In genomic region chr2:233830111-233830760, GRCh38 we compare ENCODE assay signal across 25 cellular contexts. TPM values are rescaled to one million over a fixed set of nuclear protein-coding genes. Genes with fewer than 3 reads are reported as not detected.
DNase-seq lines count a peak whose midpoint lies in the region; ATAC-seq and TF ChIP-seq lines count a peak whose summit lies in the region.
"Had no signal": no experiment of that assay in that cellular context is flagged by ENCODE, and none has a peak within 500 bp of the region (broad histone marks: within the 10 kb centered on the region; RNA-seq: fewer than 3 reads in every experiment).

No MANE protein-coding gene starts in this region.

- no peak overlapping the region for H2BK5ac ChIP-seq in trophoblast cell (ENCODE audit: low read depth, low read length, poor library complexity)

- H3K18ac ChIP-seq in trophoblast cell (ENCODE audit: low read length) = no peak overlapping the region

- no peak for ATAC-seq in activated CD8-positive, alpha-beta memory T cell treated with anti-CD3 and anti-CD28 coated beads, Interleukin-2, amount 10 ng/mL, durations not matched to agents 7 days and 5 days
- ATAC-seq in sciatic nerve = no peak
- ATAC-seq: activated CD4-positive, alpha-beta T cell treated with anti-CD3 and anti-CD28 coated beads for 36 hours had no signal

- no peak overlapping the region for H3K4ac ChIP-seq in trophoblast cell (ENCODE audit: low read depth, low read length)

- no peaks in the 10 kb centered on the region for H3K9me3 Mint-ChIP-seq in activated CD8-positive, alpha-beta memory T cell treated with anti-CD3 and anti-CD28 coated beads, Interleukin-2, amount 10 ng/mL, durations not matched to agents 7 days and 5 days (ENCODE audit: low read depth)
- H3K9me3 Mint-ChIP-seq: activated naive CD4-positive, alpha-beta T cell treated with anti-CD3 and anti-CD28 coated beads for 36 hours; CD4-positive, alpha-beta T cell; stimulated activated effector memory CD8-positive, alpha-beta T cell treated with anti-CD3 and anti-CD28 coated beads, Interleukin-12 subunit alpha, Interleukin-12 subunit beta, amount 100 ng/mL, for 72 hours had no signal

- no peak overlapping the region for H3K14ac ChIP-seq in trophoblast cell (ENCODE audit: low read length)

- no peak overlapping the region for H3K27ac Mint-ChIP-seq in activated CD8-positive, alpha-beta memory T cell treated with anti-CD3 and anti-CD28 coated beads, Interleukin-2, amount 10 ng/mL, durations not matched to agents 7 days and 5 days
- H3K27ac Mint-ChIP-seq: activated CD4-positive, alpha-beta T cell treated with anti-CD3 and anti-CD28 coated beads for 36 hours; activated naive CD4-positive, alpha-beta T cell treated with anti-CD3 and anti-CD28 coated beads for 36 hours; CD4-positive, alpha-beta T cell; stimulated activated effector memory CD8-positive, alpha-beta T cell treated with anti-CD3 and anti-CD28 coated beads, Interleukin-12 subunit alpha, Interleukin-12 subunit beta, amount 100 ng/mL, for 72 hours had no signal

- CTCF ChIA-PET in activated CD8-positive, alpha-beta memory T cell treated with anti-CD3 and anti-CD28 coated beads, Interleukin-2, amount 10 ng/mL, durations not matched to agents 7 days and 5 days (lab: Charles Lee) = no interaction called here

- H3K9ac ChIP-seq in BLaER1 (peak overlapping the region; percentile 52; the same call in 1 of the 2 replicates), trophoblast cell (ENCODE audit: low read length) (no peak overlapping the region)

- H4K91ac ChIP-seq in trophoblast cell (ENCODE audit: low read depth, low read length) = no peak overlapping the region

- no peak overlapping the region for H2BK12ac ChIP-seq in trophoblast cell (ENCODE audit: low read length)

- H3K4me3 Mint-ChIP-seq in activated CD8-positive, alpha-beta memory T cell treated with anti-CD3 and anti-CD28 coated beads, Interleukin-2, amount 10 ng/mL, durations not matched to agents 7 days and 5 days = no peak overlapping the region
- H3K4me3 Mint-ChIP-seq: activated CD4-positive, alpha-beta T cell treated with anti-CD3 and anti-CD28 coated beads for 36 hours; activated naive CD4-positive, alpha-beta T cell treated with anti-CD3 and anti-CD28 coated beads for 36 hours; CD4-positive, alpha-beta T cell; stimulated activated effector memory CD8-positive, alpha-beta T cell treated with anti-CD3 and anti-CD28 coated beads, Interleukin-12 subunit alpha, Interleukin-12 subunit beta, amount 100 ng/mL, for 72 hours had no signal

- no peak overlapping the region for H4K12ac ChIP-seq in trophoblast cell (ENCODE audit: low read depth, low read length)

- peaks cover 71% of the 10 kb centered on the region for H3K4me1 ChIP-seq in BLaER1
- no peaks in the 10 kb centered on the region for H3K4me1 ChIP-seq in trophoblast cell (ENCODE audit: control insufficient read depth in 1 of 2, insufficient read depth in 2 of 2, low read length in 2 of 2)
- H3K4me1 ChIP-seq: left ventricle myocardium inferior, prostate gland, uterus had no signal

- H3K27me3 ChIP-seq in BLaER1 (no peaks in the 10 kb centered on the region), trophoblast cell (ENCODE audit: insufficient read depth, low read length) (no peaks in the 10 kb centered on the region)
- H3K27me3 ChIP-seq: neutrophil, uterus had no signal

- H2BK120ac ChIP-seq in trophoblast cell (ENCODE audit: insufficient read depth, low read length, poor library complexity) = no peak overlapping the region

- H3K4me2 ChIP-seq in BLaER1 (peak overlapping the region; percentile 91), trophoblast cell (ENCODE audit: low read length) (no peak overlapping the region)

- DNase-seq in activated CD8-positive, alpha-beta memory T cell treated with anti-CD3 and anti-CD28 coated beads, Interleukin-2, amount 50 U/mL, for 48 hours = peak; percentile 40
- no peak for DNase-seq in activated CD8-positive, alpha-beta memory T cell treated with anti-CD3 and anti-CD28 coated beads, Interleukin-2, amount 10 ng/mL, durations not matched to agents 7 days and 5 days
- DNase-seq in coronary artery (ENCODE audit: low spot score) = peak; percentile 31
- DNase-seq in sciatic nerve (ENCODE audit: low spot score) = peak; percentile 31
- DNase-seq in trophoblast cell = no peak
- no peak for DNase-seq in T-helper 1 cell
- no peak for DNase-seq in NCI-H2107 (lab: John Stamatoyannopoulos, UW)
- DNase-seq: activated naive CD4-positive, alpha-beta T cell treated with anti-CD3 and anti-CD28 coated beads for 36 hours; activated T-cell treated with anti-CD3 and anti-CD28 coated beads, Interleukin-2, amount 50 U/mL, for 48 hours; effector CD8-positive, alpha-beta T cell; left ventricle myocardium inferior; NCI-H146; SHP77; stimulated activated CD4-positive, alpha-beta T cell treated with anti-CD3 and anti-CD28 coated beads, Interleukin-4, amount 100 ng/mL, for 4 hours; uterus had no signal

- H3K36me3 ChIP-seq in BLaER1 (peaks cover 13% of the 10 kb centered on the region), trophoblast cell (ENCODE audit: control insufficient read depth in 1 of 2, insufficient read depth in 2 of 2, low read length in 2 of 2) (peaks cover 2 to 6% of the 10 kb centered on the region in 2 experiments)
- H3K36me3 ChIP-seq: left ventricle myocardium inferior, prostate gland, uterus had no signal

- no peak overlapping the region for H3K23ac ChIP-seq in trophoblast cell (ENCODE audit: low read length)

- peaks cover 6% of the 10 kb centered on the region for H3K27me3 Mint-ChIP-seq in activated CD8-positive, alpha-beta memory T cell treated with anti-CD3 and anti-CD28 coated beads, Interleukin-2, amount 10 ng/mL, durations not matched to agents 7 days and 5 days
- H3K27me3 Mint-ChIP-seq: activated CD4-positive, alpha-beta T cell treated with anti-CD3 and anti-CD28 coated beads for 36 hours; CD4-positive, alpha-beta T cell had no signal

- no peak overlapping the region for H4K8ac ChIP-seq in trophoblast cell (ENCODE audit: low read depth, low read length)

- H3K9me3 ChIP-seq in BLaER1 (no peaks in the 10 kb centered on the region), trophoblast cell (ENCODE audit: insufficient read depth, low read depth, low read length) (peaks cover 2% of the 10 kb centered on the region)
- H3K9me3 ChIP-seq: neutrophil, prostate gland, uterus had no signal

- intact Hi-C loops in sciatic nerve (cut with DNase I) = no loop called here

- H2AK5ac ChIP-seq in trophoblast cell (ENCODE audit: low read length) = no peak overlapping the region

- H3K79me2 ChIP-seq in trophoblast cell (ENCODE audit: control insufficient read depth, insufficient read depth, low read length, poor library complexity) = no peaks in the 10 kb centered on the region

- H3K4me3 ChIP-seq in BLaER1 (peak overlapping the region; percentile 27; the same call in 1 of the 2 replicates), coronary artery (no peak overlapping the region), trophoblast cell (ENCODE audit: low read depth, low read length) (no peak overlapping the region)
- H3K4me3 ChIP-seq: left ventricle myocardium inferior, prostate gland, uterus had no signal

- H3K36me3 Mint-ChIP-seq in activated CD8-positive, alpha-beta memory T cell treated with anti-CD3 and anti-CD28 coated beads, Interleukin-2, amount 10 ng/mL, durations not matched to agents 7 days and 5 days = peaks cover 9% of the 10 kb centered on the region

- peak overlapping the region; percentile 81 for H3K27ac ChIP-seq in BLaER1
- H3K27ac ChIP-seq in coronary artery = no peak overlapping the region
- no peak overlapping the region for H3K27ac ChIP-seq in trophoblast cell (ENCODE audit: low read depth, low read length)
- H3K27ac ChIP-seq: left ventricle myocardium inferior, neutrophil, prostate gland, uterus had no signal

- H2AFZ ChIP-seq in trophoblast cell (ENCODE audit: insufficient read depth, low read length, poor library complexity) = no peak overlapping the region

- no peaks in the 10 kb centered on the region for H3K79me1 ChIP-seq in trophoblast cell (ENCODE audit: low read length)

- WGBS in trophoblast cell (ENCODE audit: extremely low coverage, insufficient coverage, insufficient read length) = no CpG with 5 or more reads among the region's 6 CpGs

- H3K4me1 Mint-ChIP-seq in activated CD8-positive, alpha-beta memory T cell treated with anti-CD3 and anti-CD28 coated beads, Interleukin-2, amount 10 ng/mL, durations not matched to agents 7 days and 5 days = peaks cover 1% of the 10 kb centered on the region
- H3K4me1 Mint-ChIP-seq: activated CD4-positive, alpha-beta T cell treated with anti-CD3 and anti-CD28 coated beads for 36 hours; stimulated activated effector memory CD8-positive, alpha-beta T cell treated with anti-CD3 and anti-CD28 coated beads, Interleukin-12 subunit alpha, Interleukin-12 subunit beta, amount 100 ng/mL, for 72 hours had no signal

- H4K20me1 ChIP-seq in BLaER1 = peaks cover 6% of the 10 kb centered on the region; the same call in 1 of the 2 replicates

- TF ChIP-seq CTCF in coronary artery (IDR thresholded peaks at IDR 0.05) = no peak

RNA-seq across cellular contexts. Expression of gene HJURP, which starts 24.1 kb away (rescaled TPM):
- 100 to 1,000 TPM; 111 to 145 TPM for total RNA-seq in activated CD8-positive, alpha-beta memory T cell treated with anti-CD3 and anti-CD28 coated beads, Interleukin-2, amount 10 ng/mL, durations not matched to agents 7 days and 5 days
- total RNA-seq in sciatic nerve = 0.71 TPM
- polyA plus RNA-seq in trophoblast cell (2013) = 21.0 and 22.2 TPM in 2 replicates

RNA-seq across cellular contexts. Expression of gene MROH2A, which starts 52.1 kb away (rescaled TPM):
- not detected for total RNA-seq in activated CD8-positive, alpha-beta memory T cell treated with anti-CD3 and anti-CD28 coated beads, Interleukin-2, amount 10 ng/mL, durations not matched to agents 7 days and 5 days
- not detected for total RNA-seq in sciatic nerve
- not detected in 2 replicates for polyA plus RNA-seq in trophoblast cell (2013)
- total RNA-seq: activated CD4-positive, alpha-beta T cell treated with anti-CD3 and anti-CD28 coated beads for 36 hours; activated naive CD4-positive, alpha-beta T cell treated with anti-CD3 and anti-CD28 coated beads for 36 hours; CD4-positive, alpha-beta T cell; epithelial cell of proximal tubule; left ventricle myocardium inferior; myocyte; T-helper 2 cell treated with Interferon-gamma antibody and Interleukin-4, amounts not matched to agents 100 ng/mL and 5 ng/mL, for 36 hours; temporal lobe; uterus had no signal

Comparison
In these comparisons a context has a peak if more than half of its experiments do, and no peak if none do; other contexts are left out.
1. DNase-seq: peak in activated CD8-positive, alpha-beta memory T cell treated with anti-CD3 and anti-CD28 coated beads, Interleukin-2, amount 50 U/mL, for 48 hours (single experiment), coronary artery (single experiment) and sciatic nerve (single experiment); none in activated CD8-positive, alpha-beta memory T cell treated with anti-CD3 and anti-CD28 coated beads, Interleukin-2, amount 10 ng/mL, durations not matched to agents 7 days and 5 days (single experiment), trophoblast cell (0 of 2), T-helper 1 cell (0 of 5) and NCI-H2107 (single experiment).
2. RNA of gene HJURP, which starts 24.1 kb away (total RNA-seq): 111 to 145 TPM in activated CD8-positive, alpha-beta memory T cell treated with anti-CD3 and anti-CD28 coated beads, Interleukin-2, amount 10 ng/mL, durations not matched to agents 7 days and 5 days; 0.71 TPM in sciatic nerve (single experiment); every median in the first group is over 10 times any median in the second.